ENCODE assay signal across 7 cellular contexts in the genomic region with DNA sequence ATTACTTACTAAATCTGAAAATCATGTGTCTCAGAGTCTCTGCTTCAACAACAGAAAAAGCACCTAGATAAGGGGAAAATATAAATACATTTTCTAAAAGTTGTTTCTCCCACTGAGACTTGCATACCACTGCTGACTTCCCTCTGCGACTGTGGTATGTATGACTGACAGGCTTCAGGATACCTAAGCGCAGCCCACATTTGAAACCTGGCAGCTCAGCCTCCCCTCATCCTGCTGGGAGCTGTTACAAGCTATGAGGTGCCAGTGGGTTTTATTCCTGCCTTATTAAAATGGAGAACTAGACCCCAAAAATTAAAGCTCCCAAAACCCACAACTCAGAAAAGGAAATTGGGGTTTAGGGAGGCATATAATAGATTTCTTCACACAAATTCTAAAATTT.
"Had no signal": no experiment of that assay in that cellular context is flagged by ENCODE, and none has a peak within 500 bp of the region (broad histone marks: within the 10 kb centered on the region; RNA-seq: fewer than 3 reads in every experiment).

No MANE protein-coding gene starts in this region.

- H3K9me3 Mint-ChIP-seq: HFFc6 had no signal

- ATAC-seq: HCT116, K562 had no signal

- H3K4me3 Mint-ChIP-seq: H9, HFFc6 had no signal

- H3K4me3 ChIP-seq: K562 had no signal

- H3K27ac Mint-ChIP-seq: HFFc6 had no signal

- DNase-seq: GOT3, H9, HFFc6, IMR-90, KG1 had no signal
